In the genomic region with DNA sequence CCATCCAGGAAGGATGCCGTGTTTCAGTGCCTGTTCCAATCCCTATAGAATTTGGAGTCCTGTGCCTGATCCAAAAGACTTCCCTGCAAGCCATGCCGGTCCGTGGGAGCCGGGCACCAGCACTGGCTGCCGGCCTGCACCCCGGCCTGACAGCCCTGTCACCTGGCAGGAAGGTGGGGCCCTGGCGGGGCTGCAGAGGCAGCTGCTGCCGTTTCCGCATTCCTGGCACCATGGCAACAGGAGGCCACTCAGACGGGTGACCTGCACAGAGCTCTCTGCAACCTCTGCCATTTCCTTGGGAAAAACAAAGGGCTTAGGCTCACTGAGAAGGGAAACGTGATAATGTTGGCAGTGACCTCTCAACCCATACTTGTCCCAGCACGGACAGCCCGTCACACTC, we compare ENCODE assay signal across 2 cellular contexts.
TF ChIP-seq lines count a peak whose summit lies in the region.

No MANE protein-coding gene starts in this region.

TF ChIP-seq in GM23338, 12 proteins besides CTCF, POLR2A, EP300 and RAD21:
- TF ChIP-seq, protein P1, sequence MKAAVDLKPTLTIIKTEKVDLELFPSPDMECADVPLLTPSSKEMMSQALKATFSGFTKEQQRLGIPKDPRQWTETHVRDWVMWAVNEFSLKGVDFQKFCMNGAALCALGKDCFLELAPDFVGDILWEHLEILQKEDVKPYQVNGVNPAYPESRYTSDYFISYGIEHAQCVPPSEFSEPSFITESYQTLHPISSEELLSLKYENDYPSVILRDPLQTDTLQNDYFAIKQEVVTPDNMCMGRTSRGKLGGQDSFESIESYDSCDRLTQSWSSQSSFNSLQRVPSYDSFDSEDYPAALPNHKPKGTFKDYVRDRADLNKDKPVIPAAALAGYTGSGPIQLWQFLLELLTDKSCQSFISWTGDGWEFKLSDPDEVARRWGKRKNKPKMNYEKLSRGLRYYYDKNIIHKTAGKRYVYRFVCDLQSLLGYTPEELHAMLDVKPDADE (IDR thresholded peaks at IDR 0.05), result no peak
- TF ChIP-seq NANOG (IDR thresholded peaks at IDR 0.05; ENCODE audit: borderline replicate concordance) (no peak), CREB1 (CRISPR knock-in tag; IDR thresholded peaks at IDR 0.05; ENCODE audit: low read depth) (no peak), POLR2AphosphoS5 (IDR thresholded peaks at IDR 0.05; ENCODE audit: low read depth) (no peak), STAT1 (IDR thresholded peaks at IDR 0.05; ENCODE audit: unreplicated experiment) (no peak), EZH2phosphoT487 (IDR thresholded peaks at IDR 0.05; ENCODE audit: unreplicated experiment) (no peak), EZH2 (IDR thresholded peaks at IDR 0.05; ENCODE audit: low read depth, unreplicated experiment) (no peak)

TF ChIP-seq in H1, 55 proteins besides CTCF, POLR2A, EP300 and RAD21 (continued from another document):
- TF ChIP-seq E2F6 (IDR thresholded peaks at IDR 0.05) (0 out of 2 replicates have a peak, but pooled peaks have one; percentile 9), HDAC2 (IDR thresholded peaks at IDR 0.05; ENCODE audit: borderline replicate concordance in 1 of 2, low read depth in 2 of 2, low read length in 2 of 2) (peak in 1 of 2 experiments; percentile 55; a peak in 1 of 4 replicates), USF2 (IDR thresholded peaks at IDR 0.05; ENCODE audit: low read length) (peak; percentile 33; the same call in 1 of the 2 replicates), YY1 (IDR thresholded peaks at IDR 0.05; ENCODE audit: low read depth, low read length) (peak; percentile 63; the same call in 1 of the 2 replicates), ATF2 (IDR thresholded peaks at IDR 0.05; ENCODE audit: low read length) (no peak), TCF12 (IDR thresholded peaks at IDR 0.05; ENCODE audit: low read depth, low read length) (0 out of 2 replicates have a peak, but pooled peaks have one; percentile 58), CHD2 (IDR thresholded peaks at IDR 0.05; ENCODE audit: low read length) (no peak), SIN3A (conservative IDR thresholded peaks at IDR 0.05 in 1 of 2, IDR thresholded peaks at IDR 0.05 in 1 of 2; ENCODE audit: low read depth in 1 of 2, low read length in 2 of 2) (peak; percentile 98 to 100), SIX5 (IDR thresholded peaks at IDR 0.05; ENCODE audit: low read depth, low read length) (no peak), TEAD4 (IDR thresholded peaks at IDR 0.05; ENCODE audit: low read depth, low read length) (peak; percentile 98), SAP30 (IDR thresholded peaks at IDR 0.05; ENCODE audit: insufficient read depth, insufficient replicate concordance, low read length) (peak; percentile 79)
- TF ChIP-seq, protein P2, sequence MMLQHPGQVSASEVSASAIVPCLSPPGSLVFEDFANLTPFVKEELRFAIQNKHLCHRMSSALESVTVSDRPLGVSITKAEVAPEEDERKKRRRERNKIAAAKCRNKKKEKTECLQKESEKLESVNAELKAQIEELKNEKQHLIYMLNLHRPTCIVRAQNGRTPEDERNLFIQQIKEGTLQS (IDR thresholded peaks at IDR 0.05; ENCODE audit: insufficient read depth, low read depth, low read length), result no peak
